Comparison of ENCODE assay signal across 24 cellular contexts in the genomic region with DNA sequence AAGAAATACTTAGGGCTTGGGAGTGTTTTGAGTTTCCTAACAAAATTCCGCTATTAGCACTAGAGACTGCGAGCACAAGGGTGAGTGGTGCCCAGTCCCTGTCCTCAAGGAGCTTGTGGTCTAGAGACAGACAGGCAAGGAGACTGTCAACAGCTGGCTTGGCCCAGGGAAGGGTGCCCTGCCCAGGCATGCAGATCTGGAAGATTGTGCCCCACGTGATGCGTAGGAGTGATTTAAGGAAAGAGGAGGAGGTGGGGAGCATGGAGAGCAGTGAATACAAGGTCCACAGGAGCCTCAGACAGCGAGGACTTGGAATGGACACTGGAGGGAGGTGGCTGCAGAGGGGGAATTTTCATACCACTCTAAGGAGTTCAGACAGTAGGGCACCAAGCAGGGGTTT. TPM values are rescaled to one million over a fixed set of nuclear protein-coding genes. Genes with fewer than 3 reads are reported as not detected.
DNase-seq lines count a peak whose midpoint lies in the region; ATAC-seq and TF ChIP-seq lines count a peak whose summit lies in the region.
"Had no signal": no experiment of that assay in that cellular context is flagged by ENCODE, and none has a peak within 500 bp of the region (broad histone marks: within the 10 kb centered on the region; RNA-seq: fewer than 3 reads in every experiment).

No MANE protein-coding gene starts in this region.

- WGBS in neuronal stem cell (ENCODE audit: extremely low coverage in 2 of 2, insufficient read length in 2 of 2, insufficient replicate concordance in 1 of 2), 2 donors = no CpG with 5 or more reads among the region's 5 CpGs

- H2BK120ac ChIP-seq in neuronal stem cell (ENCODE audit: low read depth, low read length) = no peak overlapping the region

- peak overlapping the region; percentile 57 for H4K8ac ChIP-seq in neuronal stem cell (ENCODE audit: low read depth, low read length)

- no peak overlapping the region for H2BK5ac ChIP-seq in neuronal stem cell (ENCODE audit: low read length)

- H3K36me3 Mint-ChIP-seq in progenitor cell of endocrine pancreas (ENCODE audit: insufficient read depth) = peaks cover 16% of the 10 kb centered on the region

- no peak overlapping the region for H2BK15ac ChIP-seq in neuronal stem cell (ENCODE audit: low read length)

- H3K4ac ChIP-seq in neuronal stem cell (ENCODE audit: low read length) = no peak overlapping the region

- CTCF ChIA-PET in HEK293 (lab: Yijun Ruan, JAX) = interaction anchor here (1.2 kb wide), 1 partner anchor 9 kb away, joined by 5 read pairs; no protein-coding TSS in a partner anchor

- TF ChIP-seq CTCF in HEK293 (tag by site-specific recombination; IDR thresholded peaks at IDR 0.05) = no peak
- no peak for TF ChIP-seq CTCF in coronary artery (IDR thresholded peaks at IDR 0.05)
- no peak for TF ChIP-seq CTCF in progenitor cell of endocrine pancreas (IDR thresholded peaks at IDR 0.05; ENCODE audit: unreplicated experiment)

- H3K9ac ChIP-seq in BLaER1 (peak overlapping the region; percentile 25; the same call in 1 of the 2 replicates), neuronal stem cell (ENCODE audit: low read depth, low read length, poor library complexity) (no peak overlapping the region)

- H3K27me3 Mint-ChIP-seq in progenitor cell of endocrine pancreas = no peaks in the 10 kb centered on the region
- H3K27me3 Mint-ChIP-seq: activated CD4-positive, alpha-beta T cell treated with anti-CD3 and anti-CD28 coated beads, Interleukin-2, amount 10 ng/mL, durations not matched to agents 24 days and 14 days; activated naive CD8-positive, alpha-beta T cell treated with anti-CD3 and anti-CD28 coated beads for 36 hours; naive thymus-derived CD8-positive, alpha-beta T cell had no signal

- no peaks in the 10 kb centered on the region for H4K20me1 ChIP-seq in BLaER1

- no peak overlapping the region for H2AFZ ChIP-seq in neuronal stem cell (ENCODE audit: low read length)

- no peak overlapping the region for H3K14ac ChIP-seq in neuronal stem cell (ENCODE audit: low read length)

- H3K9me3 Mint-ChIP-seq in progenitor cell of endocrine pancreas (ENCODE audit: low read depth) = no peaks in the 10 kb centered on the region
- H3K9me3 Mint-ChIP-seq: activated CD4-positive, alpha-beta T cell treated with anti-CD3 and anti-CD28 coated beads, Interleukin-2, amount 10 ng/mL, durations not matched to agents 24 days and 14 days; activated naive CD8-positive, alpha-beta T cell treated with anti-CD3 and anti-CD28 coated beads for 36 hours; mesothelial cell of epicardium; naive thymus-derived CD8-positive, alpha-beta T cell had no signal

- POLR2A ChIA-PET in HEK293 (lab: Yijun Ruan, JAX) = interaction anchor here (0.7 kb wide), 1 partner anchor 42 kb away, joined by 5 read pairs; no protein-coding TSS in a partner anchor

- no peak overlapping the region for H3K18ac ChIP-seq in neuronal stem cell (ENCODE audit: low read length)

- H3K27me3 ChIP-seq in BLaER1 = no peaks in the 10 kb centered on the region
- H3K27me3 ChIP-seq in neuronal stem cell (ENCODE audit: control insufficient read depth in 3 of 3, insufficient read depth in 3 of 3, low read depth in 1 of 3, low read length in 3 of 3) = no peaks in the 10 kb centered on the region
- H3K27me3 ChIP-seq: SJCRH30, testis had no signal

- H3K4me3 Mint-ChIP-seq in progenitor cell of endocrine pancreas (ENCODE audit: low read depth) = no peak overlapping the region
- H3K4me3 Mint-ChIP-seq: activated CD4-positive, alpha-beta T cell treated with anti-CD3 and anti-CD28 coated beads, Interleukin-2, amount 10 ng/mL, durations not matched to agents 24 days and 14 days; activated naive CD8-positive, alpha-beta T cell treated with anti-CD3 and anti-CD28 coated beads for 36 hours; mesothelial cell of epicardium had no signal

- H3K27ac Mint-ChIP-seq in progenitor cell of endocrine pancreas = no peak overlapping the region
- H3K27ac Mint-ChIP-seq: activated CD4-positive, alpha-beta T cell treated with anti-CD3 and anti-CD28 coated beads, Interleukin-2, amount 10 ng/mL, durations not matched to agents 24 days and 14 days; activated naive CD8-positive, alpha-beta T cell treated with anti-CD3 and anti-CD28 coated beads for 36 hours; mesothelial cell of epicardium had no signal

- H3K4me2 ChIP-seq in BLaER1 = peak overlapping the region; percentile 82
- no peak overlapping the region for H3K4me2 ChIP-seq in neuronal stem cell (ENCODE audit: insufficient read depth, low read length, poor library complexity, severe bottlenecking)

- H3K27ac ChIP-seq in BLaER1 (peak overlapping the region; percentile 90), HEK293 (ENCODE audit: extremely low read depth, low read depth, low read length) (no peak overlapping the region), coronary artery (no peak overlapping the region), neuronal stem cell (replicated peaks; ENCODE audit: low read length) (no peak overlapping the region)
- H3K27ac ChIP-seq: SJCRH30, testis, WERI-Rb-1 had no signal

- no peaks in the 10 kb centered on the region for H3K79me1 ChIP-seq in neuronal stem cell (ENCODE audit: low read depth, low read length)

- no peak for ATAC-seq in HG03460 (IDR thresholded peaks at IDR 0.05; ENCODE audit: unreplicated experiment)
- ATAC-seq: HCT116; HepG2; naive thymus-derived CD8-positive, alpha-beta T cell had no signal

- H3K4me3 ChIP-seq in BLaER1 (no peak overlapping the region), HEK293 (ENCODE audit: low read depth, low read length) (no peak overlapping the region), coronary artery (no peak overlapping the region), neuronal stem cell (ENCODE audit: low read length in 2 of 2) (no peak overlapping the region)
- H3K4me3 ChIP-seq: SJCRH30, testis had no signal

- H3K4me1 ChIP-seq in BLaER1 = peaks cover 72% of the 10 kb centered on the region
- no peaks in the 10 kb centered on the region for H3K4me1 ChIP-seq in HEK293 (ENCODE audit: control insufficient read depth, insufficient read depth, low read length)
- peaks cover 0 to 2% of the 10 kb centered on the region in 2 donors for H3K4me1 ChIP-seq in neuronal stem cell (ENCODE audit: control insufficient read depth in 2 of 2, insufficient read depth in 1 of 2, low read depth in 1 of 2, low read length in 2 of 2)
- H3K4me1 ChIP-seq: SJCRH30, testis had no signal

- peaks cover 18% of the 10 kb centered on the region for H3K4me1 Mint-ChIP-seq in progenitor cell of endocrine pancreas (ENCODE audit: low read depth)
- H3K4me1 Mint-ChIP-seq: mesothelial cell of epicardium had no signal

- DNase-seq in coronary artery (ENCODE audit: low spot score) = peak; percentile 46
- no peak for DNase-seq in neuronal stem cell (ENCODE audit: low spot score)
- no peak for DNase-seq in progenitor cell of endocrine pancreas (ENCODE audit: low spot score, unreplicated experiment)
- DNase-seq in GDM1 (lab: John Stamatoyannopoulos, UW) = no peak
- DNase-seq: activated CD4-positive, alpha-beta T cell treated with anti-CD3 and anti-CD28 coated beads, Interleukin-2, amount 10 ng/mL, durations not matched to agents 24 days and 14 days; activated effector memory CD4-positive, alpha-beta T cell treated with Interleukin-2 at 50 U/mL for 16 hours; activated naive CD8-positive, alpha-beta T cell treated with anti-CD3 and anti-CD28 coated beads for 36 hours; activated T-cell treated with anti-CD3 and anti-CD28 coated beads, Interleukin-2, amount 50 U/mL, for 1 hour; anterior cingulate cortex; COR-L47; naive thymus-derived CD8-positive, alpha-beta T cell; NCI-H146; NCI-H82; SJCRH30; stimulated activated naive CD4-positive, alpha-beta T cell treated with Interleukin-2 at 50 U/mL for 16 hours; T1000; testis; WERI-Rb-1 had no signal

- H3K23ac ChIP-seq in neuronal stem cell (ENCODE audit: low read depth, low read length, poor library complexity) = no peak overlapping the region

- H3K36me3 ChIP-seq in BLaER1 (peaks cover 64% of the 10 kb centered on the region), HEK293 (ENCODE audit: control insufficient read depth in 2 of 2, insufficient read depth in 1 of 2, low read length in 2 of 2) (peaks cover 4 to 59% of the 10 kb centered on the region in 2 experiments; a peak in 2 of 3 replicates), neuronal stem cell (replicated peaks in 1 of 2; ENCODE audit: control insufficient read depth in 2 of 2, insufficient read depth in 2 of 2, low read length in 2 of 2) (peaks cover 8 to 37% of the 10 kb centered on the region in 2 donors)
- H3K36me3 ChIP-seq: SJCRH30 had no signal

- no peak overlapping the region for H2AK5ac ChIP-seq in neuronal stem cell (ENCODE audit: low read depth, low read length)

- H2BK12ac ChIP-seq in neuronal stem cell (ENCODE audit: low read length) = no peak overlapping the region

- H3K9me3 ChIP-seq in BLaER1 (no peaks in the 10 kb centered on the region), HEK293 (ENCODE audit: control insufficient read depth, insufficient read depth, low read depth, low read length) (no peaks in the 10 kb centered on the region), neuronal stem cell (replicated peaks in 1 of 2; ENCODE audit: control insufficient read depth in 2 of 2, insufficient read depth in 1 of 2, low read depth in 1 of 2, low read length in 2 of 2) (no peaks in the 10 kb centered on the region)
- H3K9me3 ChIP-seq: SJCRH30, testis had no signal

- H4K91ac ChIP-seq in neuronal stem cell (ENCODE audit: low read depth, low read length, poor library complexity) = no peak overlapping the region

TF ChIP-seq in HEK293, 187 proteins besides CTCF, POLR2A, EP300 and RAD21 (continues in another document):
- TF ChIP-seq KLF9 (tag by site-specific recombination; IDR thresholded peaks at IDR 0.05; ENCODE audit: low read depth) = no peak
- TF ChIP-seq BCL11A (tag by site-specific recombination; IDR thresholded peaks at IDR 0.05; ENCODE audit: low read depth) = no peak
- TF ChIP-seq, protein P1, sequence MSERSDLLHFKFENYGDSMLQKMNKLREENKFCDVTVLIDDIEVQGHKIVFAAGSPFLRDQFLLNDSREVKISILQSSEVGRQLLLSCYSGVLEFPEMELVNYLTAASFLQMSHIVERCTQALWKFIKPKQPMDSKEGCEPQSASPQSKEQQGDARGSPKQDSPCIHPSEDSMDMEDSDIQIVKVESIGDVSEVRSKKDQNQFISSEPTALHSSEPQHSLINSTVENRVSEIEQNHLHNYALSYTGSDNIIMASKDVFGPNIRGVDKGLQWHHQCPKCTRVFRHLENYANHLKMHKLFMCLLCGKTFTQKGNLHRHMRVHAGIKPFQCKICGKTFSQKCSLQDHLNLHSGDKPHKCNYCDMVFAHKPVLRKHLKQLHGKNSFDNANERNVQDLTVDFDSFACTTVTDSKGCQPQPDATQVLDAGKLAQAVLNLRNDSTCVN (tag by site-specific recombination; optimal IDR thresholded peaks at IDR 0.05) = no peak

RNA-seq across cellular contexts. Expression of a gene that starts 25.0 kb away (rescaled TPM):
- polyA plus RNA-seq in neuronal stem cell (2013, experiment 1 of 2) = 22.2 TPM
- 22.7 TPM for polyA plus RNA-seq in neuronal stem cell (2013, experiment 2 of 2)
- 48.3 and 51.7 TPM in 2 replicates for total RNA-seq in progenitor cell of endocrine pancreas

RNA-seq across cellular contexts. Expression of a gene that starts 42.1 kb away (rescaled TPM):
- polyA plus RNA-seq in neuronal stem cell (2013, experiment 1 of 2) = 21.0 TPM
- 21.7 TPM for polyA plus RNA-seq in neuronal stem cell (2013, experiment 2 of 2)
- 26.7 and 29.8 TPM in 2 replicates for total RNA-seq in progenitor cell of endocrine pancreas
